ENCODE assay signal across 8 cellular contexts in genomic region chrX:38561126-38561868, GRCh38. TPM values are rescaled to one million over a fixed set of nuclear protein-coding genes. Genes with fewer than 3 reads are reported as not detected.
DNase-seq lines count a peak whose midpoint lies in the region; ATAC-seq and TF ChIP-seq lines count a peak whose summit lies in the region.

A gene with protein sequence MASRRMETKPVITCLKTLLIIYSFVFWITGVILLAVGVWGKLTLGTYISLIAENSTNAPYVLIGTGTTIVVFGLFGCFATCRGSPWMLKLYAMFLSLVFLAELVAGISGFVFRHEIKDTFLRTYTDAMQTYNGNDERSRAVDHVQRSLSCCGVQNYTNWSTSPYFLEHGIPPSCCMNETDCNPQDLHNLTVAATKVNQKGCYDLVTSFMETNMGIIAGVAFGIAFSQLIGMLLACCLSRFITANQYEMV (plus strand): TSS chrX:38561542. CDS start chrX:38561547, 5 bp downstream.

- H3K27ac Mint-ChIP-seq in activated CD4-positive, alpha-beta T cell treated with anti-CD3 and anti-CD28 coated beads, Interleukin-2, amount 10 ng/mL, durations not matched to agents 24 days and 14 days: peak within 1 kb of the TSS; percentile 41

- POLR2A ChIA-PET in GM10248 (lab: Yijun Ruan, JAX): no interaction called here

- H3K4me1 Mint-ChIP-seq in activated CD4-positive, alpha-beta T cell treated with anti-CD3 and anti-CD28 coated beads, Interleukin-2, amount 10 ng/mL, durations not matched to agents 24 days and 14 days: peaks cover 2% of the 10 kb centered on the region

- intact Hi-C loops in activated CD4-positive, alpha-beta T cell treated with anti-CD3 and anti-CD28 coated beads, Interleukin-2, amount 10 ng/mL, durations not matched to agents 24 days and 14 days (cut with micrococcal nuclease): no loop called here
- intact Hi-C loops in left colon (cut with DNase I, micrococcal nuclease): no loop called here

- TF ChIP-seq CTCF in GM10248 (IDR thresholded peaks at IDR 0.05; ENCODE audit: control extremely low read depth, extremely low read depth, low read depth, missing control alignments): no peak

- CTCF ChIA-PET in GM10248 (lab: Yijun Ruan, JAX): no interaction called here

- peak within 1 kb of the TSS; percentile 75 for H3K27ac ChIP-seq in cingulate gyrus (ENCODE audit: low read depth, low read length)

- DNase-seq in GM10248 (ENCODE audit: extremely low spot score): peak; percentile 67
- peak; percentile 39 for DNase-seq in NCI-H2196 treated with DMSO at 0.1 percent for 48 hours (lab: John Stamatoyannopoulos, UW; ENCODE audit: unreplicated experiment)
- peak; percentile 91 for DNase-seq in activated CD4-positive, alpha-beta T cell treated with anti-CD3 and anti-CD28 coated beads, Interleukin-2, amount 10 ng/mL, durations not matched to agents 24 days and 14 days
- DNase-seq in left colon: peak; percentile 81 to 87
- DNase-seq in stimulated activated CD4-positive, alpha-beta T cell treated with anti-CD3 and anti-CD28 coated beads, Interleukin-15, amount 100 ng/mL, for 48 hours (ENCODE audit: low read depth in 2 of 2): peak; percentile 59 to 66

- H3K36me3 Mint-ChIP-seq in activated CD4-positive, alpha-beta T cell treated with anti-CD3 and anti-CD28 coated beads, Interleukin-2, amount 10 ng/mL, durations not matched to agents 24 days and 14 days (ENCODE audit: low read depth): no peaks in the 10 kb centered on the region

- H3K9me3 Mint-ChIP-seq in activated CD4-positive, alpha-beta T cell treated with anti-CD3 and anti-CD28 coated beads, Interleukin-2, amount 10 ng/mL, durations not matched to agents 24 days and 14 days: no peaks in the 10 kb centered on the region

- peak; percentile 84 for ATAC-seq in HG02981 (IDR thresholded peaks at IDR 0.05; ENCODE audit: unreplicated experiment)
- ATAC-seq in left colon: peak; percentile 83
- no peak for ATAC-seq in GM19452 (IDR thresholded peaks at IDR 0.05; ENCODE audit: unreplicated experiment)

- H3K27me3 Mint-ChIP-seq in activated CD4-positive, alpha-beta T cell treated with anti-CD3 and anti-CD28 coated beads, Interleukin-2, amount 10 ng/mL, durations not matched to agents 24 days and 14 days: peaks cover 17% of the 10 kb centered on the region

- peak within 1 kb of the TSS; percentile 79 for H3K4me3 Mint-ChIP-seq in activated CD4-positive, alpha-beta T cell treated with anti-CD3 and anti-CD28 coated beads, Interleukin-2, amount 10 ng/mL, durations not matched to agents 24 days and 14 days

RNA-seq across cellular contexts. Expression of the gene that starts here (rescaled TPM):
- total RNA-seq in activated CD4-positive, alpha-beta T cell treated with anti-CD3 and anti-CD28 coated beads, Interleukin-2, amount 10 ng/mL, durations not matched to agents 24 days and 14 days: 0.19 TPM in 1 of 2 replicates, not detected in the other
- total RNA-seq in left colon: 100 to 1,000 TPM in 1 of 2 donors, 10 to 100 TPM in 1; 97.1 to 114 TPM

Comparison
In these comparisons a context has a peak if more than half of its experiments do, and no peak if none do; other contexts are left out.
1. RNA of the gene that starts here (total RNA-seq): 97.1 to 114 TPM in left colon; 0.19 TPM in activated CD4-positive, alpha-beta T cell treated with anti-CD3 and anti-CD28 coated beads, Interleukin-2, amount 10 ng/mL, durations not matched to agents 24 days and 14 days; every median in the first group is over 10 times any median in the second.
2. Peak in DNase-seq in activated CD4-positive, alpha-beta T cell treated with anti-CD3 and anti-CD28 coated beads, Interleukin-2, amount 10 ng/mL, durations not matched to agents 24 days and 14 days; RNA of the gene not detected or under 1 TPM.
3. DNase-seq: peak in every context shown above with its lines; median percentile 91 in activated CD4-positive, alpha-beta T cell treated with anti-CD3 and anti-CD28 coated beads, Interleukin-2, amount 10 ng/mL, durations not matched to agents 24 days and 14 days; 84 in left colon; 67 in GM10248; 62 in stimulated activated CD4-positive, alpha-beta T cell treated with anti-CD3 and anti-CD28 coated beads, Interleukin-15, amount 100 ng/mL, for 48 hours; 39 in NCI-H2196 treated with DMSO at 0.1 percent for 48 hours.